Comparison of ENCODE assay signal across 8 cellular contexts in the genomic region with DNA sequence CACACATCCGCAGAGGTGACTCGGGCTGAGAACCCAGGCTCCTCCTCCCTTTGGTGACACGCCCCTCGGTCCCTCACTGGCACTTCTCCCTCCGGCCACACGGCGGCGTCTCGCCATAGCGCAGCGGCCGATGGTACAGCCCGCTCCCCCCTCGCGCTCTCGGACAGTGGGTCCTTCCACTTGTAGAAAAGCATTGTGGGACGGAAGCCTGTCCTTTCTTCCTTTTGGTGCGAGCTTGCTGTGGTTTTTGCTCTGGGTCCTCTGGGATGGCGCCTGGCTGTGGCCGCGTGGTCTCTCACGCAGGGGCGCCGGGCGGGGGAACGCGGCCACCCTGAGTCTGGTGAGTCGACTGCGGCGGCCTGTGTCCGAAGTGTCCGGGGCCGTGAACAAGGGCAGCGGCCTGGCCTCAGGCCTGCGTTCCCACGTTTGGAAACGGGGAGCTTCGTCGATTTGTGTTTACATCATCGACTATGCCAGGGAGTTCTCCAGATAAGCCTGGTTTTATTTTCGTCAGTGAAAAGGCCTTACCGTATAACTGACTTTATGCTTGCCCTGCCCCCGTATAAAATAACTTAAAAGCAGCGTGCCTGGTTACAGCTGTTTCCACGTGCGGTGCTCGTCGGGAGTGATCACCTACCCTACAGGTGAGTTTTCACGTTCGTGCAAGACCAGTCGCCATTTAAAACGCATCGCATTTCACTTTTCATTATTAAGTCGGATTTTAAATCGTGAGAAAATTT.
DNase-seq lines count a peak whose midpoint lies in the region; ATAC-seq and TF ChIP-seq lines count a peak whose summit lies in the region.

No MANE protein-coding gene starts in this region.

- no peaks in the 10 kb centered on the region; the same call in 1 of the 2 replicates for H3K4me1 ChIP-seq in BE2C

- no peaks in the 10 kb centered on the region for H3K9me3 ChIP-seq in BE2C

- TF ChIP-seq CTCF in BE2C (IDR thresholded peaks at IDR 0.05; ENCODE audit: low read depth, low read length): peak; percentile 98
- TF ChIP-seq CTCF in kidney epithelial cell (IDR thresholded peaks at IDR 0.05; ENCODE audit: insufficient read depth, low read length, poor library complexity, severe bottlenecking): peak; percentile 99

- H3K36me3 ChIP-seq in BE2C (peaks cover 46% of the 10 kb centered on the region), kidney epithelial cell (ENCODE audit: control insufficient read depth, insufficient read depth, low read length) (no peaks in the 10 kb centered on the region)

- ATAC-seq in GM19035 (IDR thresholded peaks at IDR 0.05; ENCODE audit: unreplicated experiment): peak; percentile 96
- ATAC-seq in HG03342 (IDR thresholded peaks at IDR 0.05; ENCODE audit: unreplicated experiment): peak; percentile 99
- peak; percentile 94 to 95 for ATAC-seq in activated CD4-positive, CD25-positive, alpha-beta regulatory T cell treated with anti-CD3 and anti-CD28 coated beads, Interleukin-2, amount 50 U/mL, for 24 hours

- DNase-seq in BE2C (peak; percentile 89), NCI-H345 (lab: John Stamatoyannopoulos, UW) (peak; percentile 85), cerebellar nuclear complex (lab: John Stamatoyannopoulos, UW) (peak; percentile 24 to 57), kidney epithelial cell (ENCODE audit: low read depth) (no peak)
- DNase-seq in stimulated activated CD4-positive, alpha-beta T cell treated with anti-CD3 and anti-CD28 coated beads, Interleukin-15, amount 100 ng/mL, for 48 hours (ENCODE audit: low read depth in 2 of 2): peak; percentile 88 to 89

- H3K27me3 ChIP-seq in BE2C: no peaks in the 10 kb centered on the region
- H3K27me3 ChIP-seq in kidney epithelial cell (ENCODE audit: control insufficient read depth, insufficient read depth, low read length): no peaks in the 10 kb centered on the region

- H3K4me3 ChIP-seq in BE2C (ENCODE audit: low read depth, low read length) (peak overlapping the region; percentile 92), kidney epithelial cell (ENCODE audit: low read depth, low read length) (peak overlapping the region; percentile 93)
